ENCODE assay signal across 21 cellular contexts in the genomic region with DNA sequence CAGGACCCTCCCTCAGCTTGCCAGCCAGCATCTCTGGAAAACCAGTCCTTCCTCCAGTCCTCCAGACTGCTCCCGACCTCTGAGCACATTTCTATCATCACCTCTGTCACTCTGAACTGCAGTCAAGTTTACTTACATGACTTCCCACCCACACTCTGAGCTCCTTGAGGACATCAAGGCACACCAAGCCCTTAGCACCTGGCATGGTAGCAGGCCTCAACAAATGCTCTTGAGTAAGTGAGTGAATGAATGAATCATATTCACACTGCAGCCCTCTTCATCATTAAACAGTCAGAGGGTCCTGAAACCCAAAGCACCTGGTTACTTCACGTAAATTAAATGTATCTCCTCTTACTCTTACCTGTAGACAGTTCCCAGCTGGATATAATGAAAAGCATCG. TPM values are rescaled to one million over a fixed set of nuclear protein-coding genes. Genes with fewer than 3 reads are reported as not detected.
DNase-seq lines count a peak whose midpoint lies in the region; ATAC-seq and TF ChIP-seq lines count a peak whose summit lies in the region.
"Had no signal": no experiment of that assay in that cellular context is flagged by ENCODE, and none has a peak within 500 bp of the region (broad histone marks: within the 10 kb centered on the region; RNA-seq: fewer than 3 reads in every experiment).

No MANE protein-coding gene starts in this region.

- H3K27ac ChIP-seq in ACC112 (ENCODE audit: low read depth, low read length) (peak overlapping the region; percentile 91), PC-9 (peak overlapping the region; percentile 94), coronary artery (peak overlapping the region; percentile 58 to 82), osteoblast (ENCODE audit: low read depth, low read length) (peak overlapping the region; percentile 78)
- H3K27ac ChIP-seq: psoas muscle had no signal

- H4K20me1 ChIP-seq in PC-9 (ENCODE audit: insufficient read depth) = no peaks in the 10 kb centered on the region
- H4K20me1 ChIP-seq in osteoblast (ENCODE audit: insufficient read depth, low read length) = no peaks in the 10 kb centered on the region

- no TSS peak for BruUV-seq in PC-9 (replicated peaks; lab: Mats Ljungman, UMichigan)

- H3K79me2 ChIP-seq in ACC112 (ENCODE audit: control insufficient read depth, insufficient read depth, low read length, unreplicated experiment) (no peaks in the 10 kb centered on the region), PC-9 (ENCODE audit: low read depth) (peaks cover 35% of the 10 kb centered on the region), osteoblast (ENCODE audit: insufficient read depth, low read length) (peaks cover 15% of the 10 kb centered on the region)

- H3K36me3 ChIP-seq in ACC112 (ENCODE audit: insufficient read depth, low read length) (no peaks in the 10 kb centered on the region), PC-9 (ENCODE audit: low read depth) (no peaks in the 10 kb centered on the region), osteoblast (ENCODE audit: insufficient read depth, low read length) (peaks cover 8% of the 10 kb centered on the region)

- no peak for ATAC-seq in HG02970 (IDR thresholded peaks at IDR 0.05; ENCODE audit: low FRiP score, unreplicated experiment)
- no peak for ATAC-seq in GM19324 (IDR thresholded peaks at IDR 0.05; ENCODE audit: low FRiP score, unreplicated experiment)
- ATAC-seq: GM12878, psoas muscle, Right ventricle myocardium inferior had no signal

- no peaks in the 10 kb centered on the region for H3K9me2 ChIP-seq in PC-9 (ENCODE audit: insufficient read depth)

- DNase-seq in PC-9 (no peak), coronary artery (ENCODE audit: low spot score) (no peak), osteoblast (ENCODE audit: insufficient read length, low spot score, missing footprints) (no peak), COLO668 (lab: John Stamatoyannopoulos, UW; ENCODE audit: unreplicated experiment) (no peak), NCI-H187 (lab: John Stamatoyannopoulos, UW) (no peak)
- DNase-seq: activated CD4-positive, alpha-beta T cell treated with anti-CD3 and anti-CD28 coated beads, Interleukin-2, amount 50 U/mL, for 48 hours; activated naive CD4-positive, alpha-beta T cell treated with anti-CD3 and anti-CD28 coated beads for 36 hours; activated T-cell treated with anti-CD3 and anti-CD28 coated beads, Interleukin-2, amount 50 U/mL, for 1 hour; CD4-positive, CD25-positive, alpha-beta regulatory T cell; NCI-H2029 treated with DMSO at 0.1 percent for 48 hours; NCI-H446 treated with DMSO at 0.1 percent for 48 hours; NK-92 treated with Interleukin-12 subunit alpha and Interleukin-12 subunit beta, amount 100 ng/mL, for 24 hours; psoas muscle; spleen; stimulated activated CD4-positive, alpha-beta T cell treated with anti-CD3 and anti-CD28 coated beads, Interleukin-4, amount 100 ng/mL, for 4 hours had no signal

- H3K4me2 ChIP-seq in PC-9 (peak overlapping the region; percentile 77), osteoblast (ENCODE audit: insufficient read depth, low read length) (peak overlapping the region; percentile 24)

- H3K4me1 ChIP-seq in ACC112 (ENCODE audit: control insufficient read depth, insufficient read depth, low read length, unreplicated experiment) (peaks cover 37% of the 10 kb centered on the region), PC-9 (replicated peaks; ENCODE audit: insufficient read depth) (peaks cover 70% of the 10 kb centered on the region), osteoblast (ENCODE audit: insufficient read depth, low read length) (peaks cover 46% of the 10 kb centered on the region)

- TF ChIP-seq CTCF in PC-9 (conservative IDR thresholded peaks at IDR 0.05) (no peak), coronary artery (IDR thresholded peaks at IDR 0.05) (no peak), osteoblast (IDR thresholded peaks at IDR 0.05; ENCODE audit: extremely low read depth, low read depth, low read length) (no peak)

- H3F3A ChIP-seq in PC-9 (ENCODE audit: insufficient read depth, low read depth) = peaks cover 53% of the 10 kb centered on the region

- CTCF ChIA-PET in PC-9 (lab: Charles Lee) = interaction anchor here (0.7 kb wide), 1 partner anchor 66 kb away, joined by 23 read pairs; no protein-coding TSS in a partner anchor

- H3K27me3 ChIP-seq in ACC112 (ENCODE audit: insufficient read depth, low read length) = no peaks in the 10 kb centered on the region
- no peaks in the 10 kb centered on the region for H3K27me3 ChIP-seq in PC-9 (ENCODE audit: insufficient read depth, low read depth)
- no peaks in the 10 kb centered on the region for H3K27me3 ChIP-seq in osteoblast (ENCODE audit: insufficient read depth, low read length)
- H3K27me3 ChIP-seq: spleen had no signal

- H3K9me3 ChIP-seq in PC-9 (ENCODE audit: insufficient read depth, low read depth) (no peaks in the 10 kb centered on the region), osteoblast (ENCODE audit: low read depth, low read length) (no peaks in the 10 kb centered on the region)
- H3K9me3 ChIP-seq: HAP-1, psoas muscle, spleen had no signal

- POLR2A ChIA-PET in PC-9 (lab: Charles Lee; ENCODE audit: unreplicated experiment) = no interaction called here

- H3K4me3 ChIP-seq in ACC112 (ENCODE audit: low read depth, low read length) (0 out of 2 replicates have a peak overlapping the region, but pooled peaks have one; percentile 34), PC-9 (no peak overlapping the region), coronary artery (no peak overlapping the region), osteoblast (ENCODE audit: insufficient read depth, low read length) (no peak overlapping the region)
- H3K4me3 ChIP-seq: GM12878, HAP-1, psoas muscle, spleen had no signal

- intact Hi-C loops in PC-9 (cut with micrococcal nuclease; ENCODE audit: unreplicated experiment) = loop anchor here (1.0 kb wide), 1 partner anchor 35 kb away; the partner anchor contains the start of gene NT5DC3

- H2AFZ ChIP-seq in ACC112 (ENCODE audit: low read length, unreplicated experiment) (no peak overlapping the region), PC-9 (no peak overlapping the region), osteoblast (ENCODE audit: low read length) (no peak overlapping the region)

RNA-seq across cellular contexts. Expression of gene NT5DC3, which starts 35.1 kb away (rescaled TPM):
- 11.5 and 13.2 TPM in 2 replicates for total RNA-seq in PC-9 (2021)
- total RNA-seq in osteoblast = 10.1 and 10.6 TPM in 2 replicates
